In the genomic region with DNA sequence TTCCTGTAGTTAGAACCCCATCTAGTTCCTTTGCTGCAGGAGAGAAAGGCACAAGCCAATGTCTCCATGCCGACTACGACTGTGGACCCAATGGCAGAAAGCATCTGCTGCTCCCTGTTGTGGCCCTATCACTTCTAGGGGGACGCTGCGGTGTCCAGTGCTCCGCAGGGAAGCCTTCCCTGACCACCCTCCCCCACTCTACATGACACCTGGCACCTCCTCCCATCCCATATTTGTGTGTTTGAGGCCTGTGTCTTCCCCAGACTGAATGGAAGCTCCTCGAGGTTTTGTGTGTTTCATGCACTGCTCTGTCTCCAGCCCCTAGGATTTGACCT, we compare ENCODE assay signal across 12 cellular contexts.
"Had no signal": no experiment of that assay in that cellular context is flagged by ENCODE, and none has a peak within 500 bp of the region (broad histone marks: within the 10 kb centered on the region; RNA-seq: fewer than 3 reads in every experiment).

No MANE protein-coding gene starts in this region.

- H3K27me3 ChIP-seq: breast epithelium, dorsolateral prefrontal cortex, foreskin keratinocyte, heart left ventricle, neutrophil had no signal

- H3K27me3 Mint-ChIP-seq: activated naive CD8-positive, alpha-beta T cell treated with anti-CD3 and anti-CD28 coated beads, Interleukin-2, amount 10 ng/mL, durations not matched to agents 7 days and 5 days; stimulated activated naive CD8-positive, alpha-beta T cell treated with anti-CD3 and anti-CD28 coated beads, Interleukin-15, Interleukin-2, amounts not matched to agents 100 ng/mL and 50 ng/mL, for 24 hours had no signal

- H3K4me3 ChIP-seq: breast epithelium had no signal

- DNase-seq: foreskin keratinocyte; mesenchymal stem cell; stimulated activated CD4-positive, alpha-beta T cell treated with anti-CD3 and anti-CD28 coated beads, Interleukin-4, amount 100 ng/mL, for 1 hour; stimulated activated CD8-positive, alpha-beta memory T cell treated with anti-CD3 and anti-CD28 coated beads, Interleukin-4, amount 100 ng/mL, for 48 hours; T1000 had no signal

- H3K9me3 ChIP-seq: breast epithelium, heart left ventricle, neutrophil had no signal

- ATAC-seq: left lobe of liver had no signal

- H3K27ac Mint-ChIP-seq: activated naive CD8-positive, alpha-beta T cell treated with anti-CD3 and anti-CD28 coated beads, Interleukin-2, amount 10 ng/mL, durations not matched to agents 7 days and 5 days; stimulated activated naive CD8-positive, alpha-beta T cell treated with anti-CD3 and anti-CD28 coated beads, Interleukin-15, Interleukin-2, amounts not matched to agents 100 ng/mL and 50 ng/mL, for 24 hours had no signal

- H3K4me3 Mint-ChIP-seq: activated naive CD8-positive, alpha-beta T cell treated with anti-CD3 and anti-CD28 coated beads, Interleukin-2, amount 10 ng/mL, durations not matched to agents 7 days and 5 days; stimulated activated naive CD8-positive, alpha-beta T cell treated with anti-CD3 and anti-CD28 coated beads, Interleukin-15, Interleukin-2, amounts not matched to agents 100 ng/mL and 50 ng/mL, for 24 hours had no signal

- H3K9me3 Mint-ChIP-seq: activated naive CD8-positive, alpha-beta T cell treated with anti-CD3 and anti-CD28 coated beads, Interleukin-2, amount 10 ng/mL, durations not matched to agents 7 days and 5 days; stimulated activated naive CD8-positive, alpha-beta T cell treated with anti-CD3 and anti-CD28 coated beads, Interleukin-15, Interleukin-2, amounts not matched to agents 100 ng/mL and 50 ng/mL, for 24 hours had no signal

- H3K36me3 ChIP-seq: breast epithelium had no signal

- H3K27ac ChIP-seq: foreskin keratinocyte, neutrophil had no signal
